ENCODE assay signal across 10 cellular contexts in the genomic region with DNA sequence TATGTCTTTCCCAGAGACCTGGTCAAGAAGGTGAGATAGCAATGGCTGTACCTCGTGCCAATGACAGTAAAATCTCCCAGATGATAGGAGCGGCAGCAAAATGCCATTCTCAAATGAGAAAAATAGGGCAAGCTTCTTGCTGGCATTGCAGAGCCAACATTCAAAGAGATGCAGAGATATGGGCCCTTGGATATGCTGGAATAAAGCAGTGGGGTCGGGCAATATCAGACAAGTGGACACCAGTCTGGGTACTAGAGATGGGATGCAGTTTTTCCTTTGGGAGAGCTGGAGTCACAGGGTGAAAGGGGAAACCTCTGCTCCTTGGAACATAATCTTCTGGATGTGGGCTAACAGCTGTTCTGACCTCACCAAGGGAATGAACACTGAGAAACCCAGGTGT. TPM values are rescaled to one million over a fixed set of nuclear protein-coding genes. Genes with fewer than 3 reads are reported as not detected.
"Had no signal": no experiment of that assay in that cellular context is flagged by ENCODE, and none has a peak within 500 bp of the region (broad histone marks: within the 10 kb centered on the region; RNA-seq: fewer than 3 reads in every experiment).

No MANE protein-coding gene starts in this region.

- DNase-seq: GM23248, GOT3, H7, HFFc6, IMR-90, KG1 had no signal

- H2AFZ ChIP-seq: GM23248 had no signal

- H3K9me3 ChIP-seq: HAP-1 had no signal

- H3K27ac ChIP-seq: GM23248 had no signal

- ATAC-seq: HCT116 had no signal

- H3K4me1 ChIP-seq: HAP-1 had no signal

- H3K9ac ChIP-seq: GM23248 had no signal

- H3K4me3 ChIP-seq: GM23248, HAP-1, K562 had no signal

- H3K36me3 ChIP-seq: HAP-1 had no signal

RNA-seq across cellular contexts. Expression of gene GSTA3, which starts 56.6 kb away (rescaled TPM):
- total RNA-seq: GM23248, H7, HFFc6, HT-29, IMR-90, K562 had no signal
- polyA plus RNA-seq: GM23248, IMR-90, K562 had no signal
